ENCODE assay signal across 9 cellular contexts in genomic region chr3:49930922-49931321, GRCh38. TPM values are rescaled to one million over a fixed set of nuclear protein-coding genes. Genes with fewer than 3 reads are reported as not detected.
DNase-seq lines count a peak whose midpoint lies in the region; ATAC-seq, FAIRE-seq and TF ChIP-seq lines count a peak whose summit lies in the region.
"Had no signal": no experiment of that assay in that cellular context is flagged by ENCODE, and none has a peak within 500 bp of the region (broad histone marks: within the 10 kb centered on the region; RNA-seq: fewer than 3 reads in every experiment).

No MANE protein-coding gene starts in this region.

- no peak overlapping the region for H3K4me3 Mint-ChIP-seq in activated CD4-positive, alpha-beta memory T cell treated with anti-CD3 and anti-CD28 coated beads, Interleukin-2, amount 10 ng/mL, durations not matched to agents 7 days and 5 days

- CTCF ChIA-PET in activated CD4-positive, alpha-beta memory T cell treated with anti-CD3 and anti-CD28 coated beads, Interleukin-2, amount 10 ng/mL, durations not matched to agents 7 days and 5 days (lab: Charles Lee): interaction anchor here (2.5 kb wide), 1 partner anchor 9 kb away, joined by 18 read pairs; the partner anchor contains the start of gene RBM6

- FAIRE-seq in frontal cortex (lab: Jason Lieb, UNC): no peak
- FAIRE-seq in GM19239 (lab: Jason Lieb, UNC): no peak

- TF ChIP-seq CTCF in right atrium auricular region (IDR thresholded peaks at IDR 0.05) (no peak), dorsolateral prefrontal cortex (IDR thresholded peaks at IDR 0.05 in 54 of 56, conservative IDR thresholded peaks at IDR 0.05 in 2 of 56; ENCODE audit: low read depth in 1 of 56, partially characterized antibody in 56 of 56) (no peak)

- DNase-seq in right atrium auricular region (ENCODE audit: low spot score) (no peak), Right ventricle myocardium inferior (ENCODE audit: missing footprints) (no peak), NCI-H526 treated with DMSO at 0.1 percent for 48 hours (lab: John Stamatoyannopoulos, UW) (peak; percentile 19), right cardiac atrium (no peak), frontal cortex (ENCODE audit: low spot score in 2 of 2) (no peak), GM19239 (ENCODE audit: insufficient read length, low spot score) (no peak), dorsolateral prefrontal cortex (no peak)
- DNase-seq in activated CD4-positive, alpha-beta memory T cell treated with anti-CD3 and anti-CD28 coated beads, Interleukin-2, amount 10 ng/mL, durations not matched to agents 7 days and 5 days: no peak

- H3K27me3 ChIP-seq in right atrium auricular region (no peaks in the 10 kb centered on the region), right cardiac atrium (ENCODE audit: control insufficient read depth, insufficient read depth) (no peaks in the 10 kb centered on the region), dorsolateral prefrontal cortex (no peaks in the 10 kb centered on the region)

- no peaks in the 10 kb centered on the region for H3K36me3 Mint-ChIP-seq in activated CD4-positive, alpha-beta memory T cell treated with anti-CD3 and anti-CD28 coated beads, Interleukin-2, amount 10 ng/mL, durations not matched to agents 7 days and 5 days (ENCODE audit: low read depth)

- WGBS in right cardiac atrium: 74% methylated on average over 1 of the region's 1 CpG

- POLR2A ChIA-PET in activated CD4-positive, alpha-beta memory T cell treated with anti-CD3 and anti-CD28 coated beads, Interleukin-2, amount 10 ng/mL, durations not matched to agents 7 days and 5 days (lab: Charles Lee): interaction anchor here (1.0 to 2.0 kb wide), 3 partner anchors 9 to 42 kb away, joined by 3 to 40 read pairs (median 6); partner anchors contain the start of gene RBM6

- no peaks in the 10 kb centered on the region for H3K27me3 Mint-ChIP-seq in activated CD4-positive, alpha-beta memory T cell treated with anti-CD3 and anti-CD28 coated beads, Interleukin-2, amount 10 ng/mL, durations not matched to agents 7 days and 5 days
- H3K27me3 Mint-ChIP-seq: IgD-negative memory B cell had no signal

- no peak overlapping the region for H3K4me3 ChIP-seq in right atrium auricular region
- H3K4me3 ChIP-seq in right cardiac atrium (ENCODE audit: low read length): no peak overlapping the region
- peak overlapping the region in 2 of 59 donors; percentile 79 to 90 for H3K4me3 ChIP-seq in dorsolateral prefrontal cortex

- no peak overlapping the region for H3K27ac Mint-ChIP-seq in activated CD4-positive, alpha-beta memory T cell treated with anti-CD3 and anti-CD28 coated beads, Interleukin-2, amount 10 ng/mL, durations not matched to agents 7 days and 5 days

- ATAC-seq in Right ventricle myocardium inferior (no peak), right cardiac atrium (no peak)

- no peaks in the 10 kb centered on the region for H3K9me3 ChIP-seq in right atrium auricular region
- no peaks in the 10 kb centered on the region for H3K9me3 ChIP-seq in right cardiac atrium (ENCODE audit: control insufficient read depth, low read length)

- intact Hi-C loops in Right ventricle myocardium inferior (cut with DNase I) (loop anchor here (1.0 kb wide), 1 partner anchor 8 kb away; no protein-coding TSS in a partner anchor), right cardiac atrium (cut with DNase I) (no loop called here), dorsolateral prefrontal cortex (cut with DNase I) (loop anchor here in 1 of 2 donors (5.0 kb wide), 1 partner anchor 74 kb away; the partner anchor contains the start of gene TRAIP)

- peaks cover 0 to 26% of the 10 kb centered on the region in 2 donors for H3K4me1 ChIP-seq in right atrium auricular region
- H3K4me1 ChIP-seq in right cardiac atrium (ENCODE audit: control insufficient read depth, insufficient read depth, low read length): peaks cover 6% of the 10 kb centered on the region

- peaks cover 23% of the 10 kb centered on the region for H3K4me1 Mint-ChIP-seq in activated CD4-positive, alpha-beta memory T cell treated with anti-CD3 and anti-CD28 coated beads, Interleukin-2, amount 10 ng/mL, durations not matched to agents 7 days and 5 days

- H3K27ac ChIP-seq in right atrium auricular region (peak overlapping the region; percentile 86 to 89), right cardiac atrium (ENCODE audit: low read length) (peak overlapping the region; percentile 74), dorsolateral prefrontal cortex (peak overlapping the region in 9 of 59 donors; percentile 38 to 96 (median 93))

- H3K9me3 Mint-ChIP-seq in activated CD4-positive, alpha-beta memory T cell treated with anti-CD3 and anti-CD28 coated beads, Interleukin-2, amount 10 ng/mL, durations not matched to agents 7 days and 5 days: no peaks in the 10 kb centered on the region
- H3K9me3 Mint-ChIP-seq: IgD-negative memory B cell had no signal

- H3K36me3 ChIP-seq in right atrium auricular region: no peaks in the 10 kb centered on the region

RNA-seq across cellular contexts. Expression of gene MON1A, which starts 1.3 kb away (rescaled TPM):
- total RNA-seq in right atrium auricular region (1 to 10 TPM; 8.4 to 9.4 TPM), Right ventricle myocardium inferior (7.7 TPM), right cardiac atrium (1 to 10 TPM; 7.4 to 9.0 (median 8.0) TPM), frontal cortex (14.7 TPM), dorsolateral prefrontal cortex (10 to 100 TPM; 14.1 to 38.3 (median 21.6) TPM)
- 8.2 TPM for polyA plus RNA-seq in right cardiac atrium
- total RNA-seq in activated CD4-positive, alpha-beta memory T cell treated with anti-CD3 and anti-CD28 coated beads, Interleukin-2, amount 10 ng/mL, durations not matched to agents 7 days and 5 days: 10 to 100 TPM in 1 of 2 experiments, 1 to 10 TPM in 1; 9.7 to 10.3 TPM

RNA-seq across cellular contexts. Expression of gene RBM6, which starts 9.0 kb away (rescaled TPM):
- 10 to 100 TPM; 34.6 to 38.0 TPM for total RNA-seq in right atrium auricular region
- total RNA-seq in Right ventricle myocardium inferior: 44.3 TPM
- total RNA-seq in right cardiac atrium: 10 to 100 TPM; 43.2 to 52.6 (median 46.9) TPM
- 53.1 TPM for polyA plus RNA-seq in right cardiac atrium
- total RNA-seq in frontal cortex: 79.5 TPM
- total RNA-seq in activated CD4-positive, alpha-beta memory T cell treated with anti-CD3 and anti-CD28 coated beads, Interleukin-2, amount 10 ng/mL, durations not matched to agents 7 days and 5 days: 10 to 100 TPM; 88.0 to 90.3 TPM
- total RNA-seq in dorsolateral prefrontal cortex: 100 to 1,000 TPM in 102 of 120 experiments, 10 to 100 TPM in 18; 77.2 to 210 (median 125) TPM

RNA-seq across cellular contexts. Expression of gene MST1R, which starts 27.2 kb away (rescaled TPM):
- 1 to 10 TPM; 1.2 to 4.2 TPM for total RNA-seq in right atrium auricular region
- 1.2 TPM for total RNA-seq in Right ventricle myocardium inferior
- total RNA-seq in right cardiac atrium: 1 to 10 TPM in 3 of 4 donors, under 1 TPM in 1; 0.94 to 2.7 (median 2.1) TPM
- polyA plus RNA-seq in right cardiac atrium: 1.9 TPM
- total RNA-seq in frontal cortex: 0.41 TPM
- 1 to 10 TPM; 1.5 to 2.6 TPM for total RNA-seq in activated CD4-positive, alpha-beta memory T cell treated with anti-CD3 and anti-CD28 coated beads, Interleukin-2, amount 10 ng/mL, durations not matched to agents 7 days and 5 days
- 1 to 10 TPM in 114 of 120 experiments, under 1 TPM in 6; 0.24 to 8.4 (median 3.0) TPM for total RNA-seq in dorsolateral prefrontal cortex
